16 cellular contexts compared by ENCODE assay signal in genomic region chr17:75829747-75830146, GRCh38. TPM values are rescaled to one million over a fixed set of nuclear protein-coding genes. Genes with fewer than 3 reads are reported as not detected.
DNase-seq lines count a peak whose midpoint lies in the region; ATAC-seq and TF ChIP-seq lines count a peak whose summit lies in the region.
"Had no signal": no experiment of that assay in that cellular context is flagged by ENCODE, and none has a peak within 500 bp of the region (broad histone marks: within the 10 kb centered on the region; RNA-seq: fewer than 3 reads in every experiment).

No MANE protein-coding gene starts in this region.

- H2AFZ ChIP-seq in neuronal stem cell (ENCODE audit: low read length): no peak overlapping the region

- no peaks in the 10 kb centered on the region for H3K27me3 Mint-ChIP-seq in activated CD8-positive, alpha-beta memory T cell treated with anti-CD3 and anti-CD28 coated beads, Interleukin-2, amount 10 ng/mL, durations not matched to agents 7 days and 5 days
- no peaks in the 10 kb centered on the region for H3K27me3 Mint-ChIP-seq in activated CD8-positive, alpha-beta T cell treated with anti-CD3 and anti-CD28 coated beads for 36 hours
- H3K27me3 Mint-ChIP-seq in activated CD4-positive, alpha-beta memory T cell treated with anti-CD3 and anti-CD28 coated beads for 36 hours: no peaks in the 10 kb centered on the region

- no peak overlapping the region for H3K23ac ChIP-seq in neuronal stem cell (ENCODE audit: low read depth, low read length, poor library complexity)

- H2BK5ac ChIP-seq in neuronal stem cell (ENCODE audit: low read length): no peak overlapping the region

- no peaks in the 10 kb centered on the region for H3K36me3 ChIP-seq in ES-I3 (ENCODE audit: insufficient read depth, low read length)
- H3K36me3 ChIP-seq in neuronal stem cell (replicated peaks in 1 of 2; ENCODE audit: control insufficient read depth in 2 of 2, insufficient read depth in 2 of 2, low read length in 2 of 2): peaks cover 8 to 17% of the 10 kb centered on the region in 2 donors

- H3K14ac ChIP-seq in neuronal stem cell (ENCODE audit: low read length): no peak overlapping the region

- TF ChIP-seq CTCF in activated CD8-positive, alpha-beta T cell treated with anti-CD3 and anti-CD28 coated beads for 36 hours (IDR thresholded peaks at IDR 0.05): no peak

- H2BK12ac ChIP-seq in neuronal stem cell (ENCODE audit: low read length): no peak overlapping the region

- H2AK5ac ChIP-seq in neuronal stem cell (ENCODE audit: low read depth, low read length): peak overlapping the region; percentile 39

- H2BK120ac ChIP-seq in neuronal stem cell (ENCODE audit: low read depth, low read length): no peak overlapping the region

- H3K27ac Mint-ChIP-seq in activated CD8-positive, alpha-beta memory T cell treated with anti-CD3 and anti-CD28 coated beads, Interleukin-2, amount 10 ng/mL, durations not matched to agents 7 days and 5 days: peak overlapping the region; percentile 59
- H3K27ac Mint-ChIP-seq in activated CD8-positive, alpha-beta T cell treated with anti-CD3 and anti-CD28 coated beads for 36 hours: peak overlapping the region; percentile 52
- no peak overlapping the region for H3K27ac Mint-ChIP-seq in activated CD4-positive, alpha-beta memory T cell treated with anti-CD3 and anti-CD28 coated beads for 36 hours

- CTCF ChIA-PET in activated CD8-positive, alpha-beta memory T cell treated with anti-CD3 and anti-CD28 coated beads, Interleukin-2, amount 10 ng/mL, durations not matched to agents 7 days and 5 days (lab: Charles Lee): interaction anchor here (0.7 to 3.4 kb wide), 23 partner anchors 10 to 196 kb away, joined by 3 to 19 read pairs (median 5); partner anchors contain the start of genes GALK1, SMIM5, TRIM47 and UNC13D
- CTCF ChIA-PET in activated CD8-positive, alpha-beta T cell treated with anti-CD3 and anti-CD28 coated beads for 36 hours (lab: Charles Lee): interaction anchor here (0.7 to 13.1 kb wide), 25 partner anchors 8 to 80 kb away, joined by 3 to 105 read pairs (median 5); partner anchors contain the start of genes GALK1, UNC13D and WBP2
- CTCF ChIA-PET in activated CD4-positive, alpha-beta memory T cell treated with anti-CD3 and anti-CD28 coated beads for 36 hours (lab: Charles Lee): interaction anchor here (0.7 to 4.7 kb wide), 19 partner anchors 8 to 82 kb away, joined by 3 to 61 read pairs (median 5); partner anchors contain the start of genes GALK1 and UNK

- peaks cover 39% of the 10 kb centered on the region for H3K4me1 Mint-ChIP-seq in activated CD8-positive, alpha-beta memory T cell treated with anti-CD3 and anti-CD28 coated beads, Interleukin-2, amount 10 ng/mL, durations not matched to agents 7 days and 5 days
- H3K4me1 Mint-ChIP-seq in activated CD8-positive, alpha-beta T cell treated with anti-CD3 and anti-CD28 coated beads for 36 hours (ENCODE audit: low read depth): peaks cover 42% of the 10 kb centered on the region
- H3K4me1 Mint-ChIP-seq in activated CD4-positive, alpha-beta memory T cell treated with anti-CD3 and anti-CD28 coated beads for 36 hours (ENCODE audit: low read depth): peaks cover 34% of the 10 kb centered on the region

- DNase-seq in activated CD8-positive, alpha-beta memory T cell treated with anti-CD3 and anti-CD28 coated beads, Interleukin-2, amount 10 ng/mL, durations not matched to agents 7 days and 5 days: no peak
- DNase-seq in activated CD8-positive, alpha-beta memory T cell treated with anti-CD3 and anti-CD28 coated beads for 24 hours: no peak
- no peak for DNase-seq in activated CD8-positive, alpha-beta T cell treated with anti-CD3 and anti-CD28 coated beads for 36 hours
- DNase-seq in neuronal stem cell (ENCODE audit: low spot score): no peak
- DNase-seq in activated CD4-positive, alpha-beta memory T cell treated with anti-CD3 and anti-CD28 coated beads for 36 hours: no peak
- DNase-seq: C1 segment of cervical spinal cord; COR-L47; NCI-H187 treated with DMSO at 0.1 percent for 48 hours; NCI-H526 treated with DMSO at 0.1 percent for 48 hours; NK-92 treated with Interleukin-12 subunit alpha and Interleukin-12 subunit beta, amount 100 ng/mL, for 24 hours; OCI-M1 had no signal

- no peak for ATAC-seq in activated CD8-positive, alpha-beta memory T cell treated with anti-CD3 and anti-CD28 coated beads, Interleukin-2, amount 10 ng/mL, durations not matched to agents 7 days and 5 days
- no peak for ATAC-seq in activated CD8-positive, alpha-beta T cell treated with anti-CD3 and anti-CD28 coated beads for 36 hours
- no peak for ATAC-seq in HG03095 (IDR thresholded peaks at IDR 0.05; ENCODE audit: unreplicated experiment)
- ATAC-seq in GM19035 (IDR thresholded peaks at IDR 0.05; ENCODE audit: unreplicated experiment): no peak

- H3K27ac ChIP-seq in neuronal stem cell (replicated peaks; ENCODE audit: low read length): no peak overlapping the region

- intact Hi-C loops in activated CD8-positive, alpha-beta T cell treated with anti-CD3 and anti-CD28 coated beads for 36 hours (cut with micrococcal nuclease): no loop called here
- intact Hi-C loops in activated CD4-positive, alpha-beta memory T cell treated with anti-CD3 and anti-CD28 coated beads for 36 hours (cut with micrococcal nuclease): no loop called here

- H3K4ac ChIP-seq in neuronal stem cell (ENCODE audit: low read length): no peak overlapping the region

- H3K9me3 ChIP-seq in ES-I3 (ENCODE audit: control insufficient read depth, insufficient read depth, low read length) (no peaks in the 10 kb centered on the region), neuronal stem cell (replicated peaks in 1 of 2; ENCODE audit: control insufficient read depth in 2 of 2, insufficient read depth in 1 of 2, low read depth in 1 of 2, low read length in 2 of 2) (no peaks in the 10 kb centered on the region)

- no peak overlapping the region for H2BK15ac ChIP-seq in neuronal stem cell (ENCODE audit: low read length)

- H3K4me3 Mint-ChIP-seq in activated CD8-positive, alpha-beta memory T cell treated with anti-CD3 and anti-CD28 coated beads, Interleukin-2, amount 10 ng/mL, durations not matched to agents 7 days and 5 days: no peak overlapping the region
- H3K4me3 Mint-ChIP-seq in activated CD8-positive, alpha-beta T cell treated with anti-CD3 and anti-CD28 coated beads for 36 hours: no peak overlapping the region
- H3K4me3 Mint-ChIP-seq in activated CD4-positive, alpha-beta memory T cell treated with anti-CD3 and anti-CD28 coated beads for 36 hours: no peak overlapping the region

- H3K9ac ChIP-seq in ES-I3 (ENCODE audit: low read depth, low read length) (peak overlapping the region; percentile 31; the same call in 1 of the 2 replicates), neuronal stem cell (ENCODE audit: low read depth, low read length, poor library complexity) (no peak overlapping the region)

- peaks cover 34% of the 10 kb centered on the region for H3K36me3 Mint-ChIP-seq in activated CD8-positive, alpha-beta memory T cell treated with anti-CD3 and anti-CD28 coated beads, Interleukin-2, amount 10 ng/mL, durations not matched to agents 7 days and 5 days
- H3K36me3 Mint-ChIP-seq in activated CD8-positive, alpha-beta T cell treated with anti-CD3 and anti-CD28 coated beads for 36 hours (ENCODE audit: low read depth): peaks cover 36% of the 10 kb centered on the region
- peaks cover 25% of the 10 kb centered on the region for H3K36me3 Mint-ChIP-seq in activated CD4-positive, alpha-beta memory T cell treated with anti-CD3 and anti-CD28 coated beads for 36 hours

- WGBS in neuronal stem cell (ENCODE audit: extremely low coverage in 2 of 2, insufficient read length in 2 of 2, insufficient replicate concordance in 1 of 2), 2 donors: no CpG with 5 or more reads among the region's 7 CpGs

- H4K8ac ChIP-seq in neuronal stem cell (ENCODE audit: low read depth, low read length): no peak overlapping the region

- H3K4me3 ChIP-seq in neuronal stem cell (ENCODE audit: low read length in 2 of 2): no peak overlapping the region

- H3K18ac ChIP-seq in neuronal stem cell (ENCODE audit: low read length): no peak overlapping the region

- peaks cover 6% of the 10 kb centered on the region for H3K79me1 ChIP-seq in neuronal stem cell (ENCODE audit: low read depth, low read length)

- H3K4me2 ChIP-seq in neuronal stem cell (ENCODE audit: insufficient read depth, low read length, poor library complexity, severe bottlenecking): no peak overlapping the region

- H3K4me1 ChIP-seq in ES-I3 (ENCODE audit: insufficient read depth, low read length) (peaks cover 34% of the 10 kb centered on the region), neuronal stem cell (ENCODE audit: control insufficient read depth in 2 of 2, insufficient read depth in 1 of 2, low read depth in 1 of 2, low read length in 2 of 2) (peaks cover 11 to 21% of the 10 kb centered on the region in 2 donors)

- no peaks in the 10 kb centered on the region for H3K9me3 Mint-ChIP-seq in activated CD8-positive, alpha-beta memory T cell treated with anti-CD3 and anti-CD28 coated beads, Interleukin-2, amount 10 ng/mL, durations not matched to agents 7 days and 5 days (ENCODE audit: low read depth)
- H3K9me3 Mint-ChIP-seq in activated CD8-positive, alpha-beta T cell treated with anti-CD3 and anti-CD28 coated beads for 36 hours: no peaks in the 10 kb centered on the region
- no peaks in the 10 kb centered on the region for H3K9me3 Mint-ChIP-seq in activated CD4-positive, alpha-beta memory T cell treated with anti-CD3 and anti-CD28 coated beads for 36 hours
- H3K9me3 Mint-ChIP-seq: H9 had no signal

- no peaks in the 10 kb centered on the region for H3K27me3 ChIP-seq in neuronal stem cell (ENCODE audit: control insufficient read depth in 3 of 3, insufficient read depth in 3 of 3, low read depth in 1 of 3, low read length in 3 of 3)

- H4K91ac ChIP-seq in neuronal stem cell (ENCODE audit: low read depth, low read length, poor library complexity): no peak overlapping the region

- POLR2A ChIA-PET in activated CD8-positive, alpha-beta T cell treated with anti-CD3 and anti-CD28 coated beads for 36 hours (lab: Charles Lee): interaction anchor here (0.7 to 4.0 kb wide), 7 partner anchors 9 to 55 kb away, joined by 3 to 26 read pairs (median 4); partner anchors contain the start of genes UNC13D and UNK
- POLR2A ChIA-PET in activated CD4-positive, alpha-beta memory T cell treated with anti-CD3 and anti-CD28 coated beads for 36 hours (lab: Charles Lee): interaction anchor here (1.2 to 1.7 kb wide), 3 partner anchors 26 to 53 kb away, joined by 3 to 4 read pairs (median 4); partner anchors contain the start of gene WBP2

RNA-seq across cellular contexts. Expression of gene UNC13D, which starts 14.5 kb away (rescaled TPM):
- total RNA-seq in activated CD8-positive, alpha-beta memory T cell treated with anti-CD3 and anti-CD28 coated beads, Interleukin-2, amount 10 ng/mL, durations not matched to agents 7 days and 5 days: 100 to 1,000 TPM; 212 to 218 TPM
- 100 to 1,000 TPM; 136 to 144 TPM for total RNA-seq in activated CD8-positive, alpha-beta T cell treated with anti-CD3 and anti-CD28 coated beads for 36 hours
- 1.4 TPM for polyA plus RNA-seq in neuronal stem cell (2013, experiment 1 of 2)
- polyA plus RNA-seq in neuronal stem cell (2013, experiment 2 of 2): 0.90 TPM
- 100 to 1,000 TPM; 135 to 139 TPM for total RNA-seq in activated CD4-positive, alpha-beta memory T cell treated with anti-CD3 and anti-CD28 coated beads for 36 hours
- total RNA-seq: RPMI7951 had no signal

RNA-seq across cellular contexts. Expression of gene WBP2, which starts 25.4 kb away (rescaled TPM):
- 10 to 100 TPM; 71.3 to 79.1 TPM for total RNA-seq in activated CD8-positive, alpha-beta memory T cell treated with anti-CD3 and anti-CD28 coated beads, Interleukin-2, amount 10 ng/mL, durations not matched to agents 7 days and 5 days
- 10 to 100 TPM; 54.4 to 58.5 TPM for total RNA-seq in activated CD8-positive, alpha-beta T cell treated with anti-CD3 and anti-CD28 coated beads for 36 hours
- polyA plus RNA-seq in neuronal stem cell (2013, experiment 1 of 2): 80.4 TPM
- polyA plus RNA-seq in neuronal stem cell (2013, experiment 2 of 2): 79.8 TPM
- 10 to 100 TPM; 79.1 to 80.6 TPM for total RNA-seq in activated CD4-positive, alpha-beta memory T cell treated with anti-CD3 and anti-CD28 coated beads for 36 hours

RNA-seq across cellular contexts. Expression of gene UNK, which starts 45.1 kb away (rescaled TPM):
- total RNA-seq in activated CD8-positive, alpha-beta memory T cell treated with anti-CD3 and anti-CD28 coated beads, Interleukin-2, amount 10 ng/mL, durations not matched to agents 7 days and 5 days: 10 to 100 TPM; 32.8 to 33.1 TPM
- 10 to 100 TPM; 26.4 to 26.6 TPM for total RNA-seq in activated CD8-positive, alpha-beta T cell treated with anti-CD3 and anti-CD28 coated beads for 36 hours
- polyA plus RNA-seq in neuronal stem cell (2013, experiment 1 of 2): 25.1 TPM
- polyA plus RNA-seq in neuronal stem cell (2013, experiment 2 of 2): 26.8 TPM
- total RNA-seq in activated CD4-positive, alpha-beta memory T cell treated with anti-CD3 and anti-CD28 coated beads for 36 hours: 10 to 100 TPM; 21.8 to 24.7 TPM

RNA-seq across cellular contexts. Expression of gene TRIM47, which starts 48.6 kb away (rescaled TPM):
- 10 to 100 TPM; 13.4 to 24.3 TPM for total RNA-seq in activated CD8-positive, alpha-beta memory T cell treated with anti-CD3 and anti-CD28 coated beads, Interleukin-2, amount 10 ng/mL, durations not matched to agents 7 days and 5 days
- 10 to 100 TPM; 16.6 to 16.8 TPM for total RNA-seq in activated CD8-positive, alpha-beta T cell treated with anti-CD3 and anti-CD28 coated beads for 36 hours
- polyA plus RNA-seq in neuronal stem cell (2013, experiment 1 of 2): 1.2 TPM
- polyA plus RNA-seq in neuronal stem cell (2013, experiment 2 of 2): 0.68 TPM
- 10 to 100 TPM; 18.5 to 19.5 TPM for total RNA-seq in activated CD4-positive, alpha-beta memory T cell treated with anti-CD3 and anti-CD28 coated beads for 36 hours
